17 cellular contexts compared by ENCODE assay signal in the genomic region with DNA sequence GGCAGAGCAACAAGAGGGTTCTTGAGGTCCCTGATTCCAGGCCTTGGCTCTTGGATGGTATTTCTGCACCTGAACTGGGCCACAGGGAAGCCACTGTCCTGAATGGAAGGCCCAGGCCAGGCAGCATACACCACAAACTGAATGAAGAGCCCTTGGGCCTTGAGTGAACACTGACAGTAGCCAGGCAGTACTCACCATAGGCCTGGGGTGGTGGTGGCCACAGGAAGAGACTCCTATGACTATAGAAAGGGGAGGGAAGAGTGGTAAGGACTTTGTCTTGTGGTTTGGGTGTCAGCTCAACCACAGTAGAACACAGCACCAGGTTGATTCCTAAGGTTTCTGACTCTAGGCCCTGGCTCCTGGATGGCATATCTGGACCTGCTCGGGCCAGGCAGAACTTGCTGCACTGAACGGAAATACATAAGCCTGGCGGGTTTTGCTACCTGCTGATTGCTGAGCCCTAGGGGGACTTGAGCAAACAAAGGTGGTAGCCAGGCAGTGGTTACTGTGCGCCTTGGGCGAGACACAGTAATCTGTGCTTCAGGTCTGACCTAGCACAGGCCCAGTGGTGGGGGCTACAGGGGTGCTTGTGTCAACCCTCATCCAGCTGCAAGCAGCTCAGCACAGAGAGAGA.
DNase-seq lines count a peak whose midpoint lies in the region; ATAC-seq, FAIRE-seq and TF ChIP-seq lines count a peak whose summit lies in the region.
"Had no signal": no experiment of that assay in that cellular context is flagged by ENCODE, and none has a peak within 500 bp of the region (broad histone marks: within the 10 kb centered on the region; RNA-seq: fewer than 3 reads in every experiment).

No MANE protein-coding gene starts in this region.

- no TSS peak for BruUV-seq in OCI-LY7 (replicated peaks; lab: Mats Ljungman, UMichigan)

- H3K4me3 ChIP-seq in keratinocyte (ENCODE audit: control insufficient read depth in 2 of 3, extremely low read depth in 1 of 3, insufficient read depth in 2 of 3, low read depth in 1 of 3, low read length in 3 of 3): no peak overlapping the region
- no peak overlapping the region for H3K4me3 ChIP-seq in small intestine (ENCODE audit: low read depth in 1 of 2, low read length in 2 of 2)
- no peak overlapping the region for H3K4me3 ChIP-seq in OCI-LY7 (ENCODE audit: low read depth, low read length, poor library complexity, severe bottlenecking)
- H3K4me3 ChIP-seq: SJSA1 had no signal

- H4K20me1 ChIP-seq in keratinocyte (ENCODE audit: control insufficient read depth, extremely low read depth, insufficient read depth, low read length) (no peaks in the 10 kb centered on the region), OCI-LY7 (ENCODE audit: insufficient read depth, low read length) (no peaks in the 10 kb centered on the region)

- H3K4me1 ChIP-seq in keratinocyte (ENCODE audit: control insufficient read depth, extremely low read depth, insufficient read depth, low read length): peaks cover 21% of the 10 kb centered on the region
- H3K4me1 ChIP-seq in small intestine (ENCODE audit: control insufficient read depth in 2 of 2, insufficient read depth in 1 of 2, low read depth in 1 of 2, low read length in 1 of 2): peaks cover 3 to 4% of the 10 kb centered on the region in 2 donors
- H3K4me1 ChIP-seq in OCI-LY7 (ENCODE audit: insufficient read depth, low read length, poor library complexity, severe bottlenecking): peaks cover 12% of the 10 kb centered on the region
- H3K4me1 ChIP-seq: BE2C, SJSA1 had no signal

- H2AFZ ChIP-seq in keratinocyte (ENCODE audit: control insufficient read depth, low read length) (no peak overlapping the region), OCI-LY7 (ENCODE audit: low read length) (no peak overlapping the region)

- H3K36me3 ChIP-seq in keratinocyte (ENCODE audit: control insufficient read depth in 2 of 2, extremely low read depth in 1 of 2, insufficient read depth in 2 of 2, low read length in 2 of 2) (no peaks in the 10 kb centered on the region), small intestine (ENCODE audit: control insufficient read depth in 2 of 2, insufficient read depth in 2 of 2, low read length in 2 of 2) (no peaks in the 10 kb centered on the region), OCI-LY7 (ENCODE audit: insufficient read depth, low read length) (no peaks in the 10 kb centered on the region)
- H3K36me3 ChIP-seq: BE2C, SJSA1 had no signal

- H3K27me3 ChIP-seq in keratinocyte (ENCODE audit: control insufficient read depth, extremely low read depth, insufficient read depth, low read length): no peaks in the 10 kb centered on the region
- H3K27me3 ChIP-seq in small intestine (ENCODE audit: control insufficient read depth in 2 of 2, insufficient read depth in 2 of 2, low read length in 2 of 2): no peaks in the 10 kb centered on the region
- H3K27me3 ChIP-seq: BE2C, SJSA1 had no signal

- H3K4me2 ChIP-seq in keratinocyte (ENCODE audit: control insufficient read depth, extremely low read depth, insufficient read depth, low read depth, low read length) (no peak overlapping the region), OCI-LY7 (ENCODE audit: low read length) (no peak overlapping the region)

- POLR2A ChIA-PET in activated B cell treated with CpG ODN at 0.5 μM for 24 hours (lab: Charles Lee): no interaction called here
- POLR2A ChIA-PET in OCI-LY7 (lab: Charles Lee): no interaction called here

- intact Hi-C loops in activated B cell treated with CpG ODN at 0.5 μM for 24 hours (cut with micrococcal nuclease): loop anchor here (10.0 kb wide), 1 partner anchor 233 kb away; no protein-coding TSS in a partner anchor
- intact Hi-C loops in OCI-LY7 (cut with micrococcal nuclease; ENCODE audit: unreplicated experiment): no loop called here

- WGBS in small intestine, 3 donors: 94 to 98% (median 97%) methylated on average over 5 of the region's 5 CpGs

- no peaks in the 10 kb centered on the region for H3K27me3 Mint-ChIP-seq in activated B cell treated with CpG ODN at 0.5 μM for 24 hours

- H3K27ac Mint-ChIP-seq in activated B cell treated with CpG ODN at 0.5 μM for 24 hours: peak overlapping the region; percentile 27
- H3K27ac Mint-ChIP-seq: CD8-positive, alpha-beta T cell had no signal

- CTCF ChIA-PET in activated B cell treated with CpG ODN at 0.5 μM for 24 hours (lab: Charles Lee) (no interaction called here), OCI-LY7 (lab: Charles Lee; ENCODE audit: unreplicated experiment) (no interaction called here)

- FAIRE-seq in keratinocyte (lab: Jason Lieb, UNC): peak; percentile 93
- no peak for FAIRE-seq in small intestine (lab: Jason Lieb, UNC)
- FAIRE-seq: H1 had no signal

- DNase-seq in HT1080 (ENCODE audit: low read depth) (peak; percentile 1), activated B cell treated with CpG ODN at 0.5 μM for 24 hours (no peak), keratinocyte (ENCODE audit: low read depth, low spot score) (peak; percentile 54), small intestine (peak; percentile 14), activated gamma-delta T cell treated with Interleukin-2 at 50 U/mL for 16 hours (no peak), OCI-LY7 (ENCODE audit: low spot score) (no peak)
- DNase-seq: BE2C; CD8-positive, alpha-beta T cell; GF-D8; KBM-7; NCI-H1092; NCI-H1694 treated with DMSO at 0.1 percent for 48 hours; NCI-H345; NCI-H526 treated with DMSO at 0.1 percent for 48 hours had no signal

- ATAC-seq in activated B cell treated with CpG ODN at 0.5 μM for 24 hours (ENCODE audit: low read depth) (no peak), HG03378 (IDR thresholded peaks at IDR 0.05; ENCODE audit: unreplicated experiment) (no peak)
- ATAC-seq: CD8-positive, alpha-beta T cell had no signal

- no peaks in the 10 kb centered on the region for H3K9me3 Mint-ChIP-seq in activated B cell treated with CpG ODN at 0.5 μM for 24 hours

- dilution Hi-C loops in keratinocyte (cut with MboI; ENCODE audit: extremely low pct_ligation_motif_present, low sequenced_read_pairs): no loop called here

- no peak overlapping the region for H3K4me3 Mint-ChIP-seq in activated B cell treated with CpG ODN at 0.5 μM for 24 hours
- H3K4me3 Mint-ChIP-seq: CD8-positive, alpha-beta T cell had no signal

- no peaks in the 10 kb centered on the region for H3K9me2 ChIP-seq in OCI-LY7 (ENCODE audit: insufficient read depth, low read length)

- H3K79me2 ChIP-seq in keratinocyte (ENCODE audit: control insufficient read depth, insufficient read depth, low read length) (no peaks in the 10 kb centered on the region), OCI-LY7 (ENCODE audit: insufficient read depth, low read depth, low read length) (no peaks in the 10 kb centered on the region)

- H3K4me1 Mint-ChIP-seq in activated B cell treated with CpG ODN at 0.5 μM for 24 hours: peaks cover 36% of the 10 kb centered on the region

- H3K9ac ChIP-seq in keratinocyte (ENCODE audit: control insufficient read depth, extremely low read depth, insufficient read depth, low read length): no peak overlapping the region

- no peaks in the 10 kb centered on the region for H3K9me1 ChIP-seq in keratinocyte (ENCODE audit: control insufficient read depth, extremely low read depth, insufficient read depth, low read length)

- H3K9me3 ChIP-seq in keratinocyte (ENCODE audit: control insufficient read depth, low read depth, low read length) (no peaks in the 10 kb centered on the region), small intestine (ENCODE audit: control insufficient read depth, low read depth) (no peaks in the 10 kb centered on the region), OCI-LY7 (ENCODE audit: low read length) (peaks cover 8% of the 10 kb centered on the region; the same call in 1 of the 2 replicates)
- H3K9me3 ChIP-seq: BE2C had no signal

- H3K36me3 Mint-ChIP-seq in activated B cell treated with CpG ODN at 0.5 μM for 24 hours (ENCODE audit: low read depth): peaks cover 22% of the 10 kb centered on the region

- H3K27ac ChIP-seq in keratinocyte (ENCODE audit: control insufficient read depth, insufficient read depth, low read length): peak overlapping the region; percentile 2
- peak overlapping the region in 1 of 2 donors; percentile 88 for H3K27ac ChIP-seq in small intestine (ENCODE audit: low read depth in 1 of 2, low read length in 1 of 2)
- H3K27ac ChIP-seq in OCI-LY7 (ENCODE audit: low read depth, low read length, poor library complexity, severe bottlenecking): no peak overlapping the region
- H3K27ac ChIP-seq: SJSA1 had no signal

- no peak for TF ChIP-seq CTCF in activated B cell treated with CpG ODN at 0.5 μM for 24 hours (IDR thresholded peaks at IDR 0.05)
- TF ChIP-seq CTCF in keratinocyte (optimal IDR thresholded peaks at IDR 0.05 in 1 of 3, IDR thresholded peaks at IDR 0.05 in 1 of 3, conservative IDR thresholded peaks at IDR 0.05 in 1 of 3; ENCODE audit: extremely low read depth in 1 of 3, insufficient read depth in 2 of 3, low read length in 3 of 3): no peak
- no peak for TF ChIP-seq CTCF in OCI-LY7 (conservative IDR thresholded peaks at IDR 0.05; ENCODE audit: low read length)

Comparison
In these comparisons a context has a peak if more than half of its experiments do, and no peak if none do; other contexts are left out.
1. DNase-seq: peak in HT1080 (single experiment), keratinocyte (single experiment) and small intestine (single experiment); none in activated B cell treated with CpG ODN at 0.5 μM for 24 hours (single experiment), activated gamma-delta T cell treated with Interleukin-2 at 50 U/mL for 16 hours (single experiment) and OCI-LY7 (single experiment).